In genomic region chr7:47254081-47255006, GRCh38 we compare ENCODE assay signal across 8 cellular contexts.
DNase-seq lines count a peak whose midpoint lies in the region; ATAC-seq and TF ChIP-seq lines count a peak whose summit lies in the region.

No MANE protein-coding gene starts in this region.

- no peaks in the 10 kb centered on the region for H3K27me3 ChIP-seq in ectodermal cell (ENCODE audit: control insufficient read depth, insufficient read depth, low read length, poor library complexity, severe bottlenecking)
- no peaks in the 10 kb centered on the region for H3K27me3 ChIP-seq in lung (ENCODE audit: control insufficient read depth, insufficient read depth)

- peak overlapping the region; percentile 50 for H3K4me3 ChIP-seq in ectodermal cell (ENCODE audit: insufficient read depth, low read depth, low read length)
- peak overlapping the region; percentile 33 for H3K4me3 ChIP-seq in lung

- ATAC-seq in HG02610 (IDR thresholded peaks at IDR 0.05; ENCODE audit: unreplicated experiment) (peak; percentile 87), lung (ENCODE audit: insufficient read depth, low FRiP score) (peak; percentile 90)

- H3K36me3 ChIP-seq in ectodermal cell (ENCODE audit: control insufficient read depth, insufficient read depth, low read length), result no peaks in the 10 kb centered on the region
- no peaks in the 10 kb centered on the region for H3K36me3 ChIP-seq in lung (ENCODE audit: control insufficient read depth in 2 of 2, insufficient read depth in 2 of 2, low read length in 2 of 2)

- H3K27ac ChIP-seq in ectodermal cell (ENCODE audit: insufficient read depth, low read depth, low read length, poor library complexity, severe bottlenecking), result no peak overlapping the region
- H3K27ac ChIP-seq in lung (ENCODE audit: low read depth in 1 of 2, low read length in 1 of 2), result peak overlapping the region; percentile 83 to 93

- H3K9me3 ChIP-seq in ectodermal cell (ENCODE audit: control insufficient read depth, low read length), result no peaks in the 10 kb centered on the region
- no peaks in the 10 kb centered on the region for H3K9me3 ChIP-seq in lung (ENCODE audit: control insufficient read depth in 2 of 2, insufficient read depth in 1 of 2, low read length in 1 of 2)

- DNase-seq in SHP77 (lab: John Stamatoyannopoulos, UW), result peak; percentile 31 to 57
- no peak for DNase-seq in SHP77 treated with DMSO at 0.1 percent for 48 hours (lab: John Stamatoyannopoulos, UW)
- peak; percentile 68 for DNase-seq in NCI-H1105 (lab: John Stamatoyannopoulos, UW)
- peak; percentile 63 for DNase-seq in activated CD4-positive, alpha-beta T cell treated with anti-CD3 and anti-CD28 coated beads for 48 hours
- peak; percentile 74 for DNase-seq in lung (ENCODE audit: low spot score)
- DNase-seq in stimulated activated CD4-positive, alpha-beta T cell treated with anti-CD3 and anti-CD28 coated beads, TNF-alpha, amount 100 ng/mL, for 4 hours (ENCODE audit: low read depth in 3 of 3), result peak in 2 of 3 experiments; percentile 5 to 26

- H3K4me1 ChIP-seq in ectodermal cell (ENCODE audit: control insufficient read depth, insufficient read depth, low read length) (peaks cover 6% of the 10 kb centered on the region), lung (ENCODE audit: control insufficient read depth in 2 of 2, insufficient read depth in 2 of 2, low read length in 2 of 2) (peaks cover 0 to 12% of the 10 kb centered on the region in 2 donors)

- TF ChIP-seq CTCF in lung (IDR thresholded peaks at IDR 0.05; ENCODE audit: control extremely low read depth, extremely low read depth), result peak; percentile 53

- 8% methylated on average over 66 of the region's 66 CpGs for WGBS in ectodermal cell, 2 experiments
- WGBS in lung, 2 donors, result 5 to 6% methylated on average over 49 to 66 of the region's 66 CpGs
